Comparison of ENCODE assay signal across 35 cellular contexts in genomic region chr16:50632927-50633800, GRCh38. TPM values are rescaled to one million over a fixed set of nuclear protein-coding genes. Genes with fewer than 3 reads are reported as not detected.
"Had no signal": no experiment of that assay in that cellular context is flagged by ENCODE, and none has a peak within 500 bp of the region (broad histone marks: within the 10 kb centered on the region; RNA-seq: fewer than 3 reads in every experiment).

No MANE protein-coding gene starts in this region.

- H3K9me3 Mint-ChIP-seq: activated CD8-positive, alpha-beta T cell treated with anti-CD3 and anti-CD28 coated beads for 36 hours; activated naive CD4-positive, alpha-beta T cell treated with anti-CD3 and anti-CD28 coated beads, Interleukin-2, amount 50 U/mL, for 24 hours; activated naive CD8-positive, alpha-beta T cell treated with anti-CD3 and anti-CD28 coated beads for 36 hours; activated naive CD8-positive, alpha-beta T cell treated with anti-CD3 and anti-CD28 coated beads, Interleukin-2, amount 50 U/mL, for 24 hours; activated T-cell treated with anti-CD3 and anti-CD28 coated beads, Interleukin-2, amount 50 U/mL, for 4 hours; activated T-helper 17 cell treated with anti-CD3 and anti-CD28 coated beads, Interleukin-2, amount 50 U/mL, for 72 hours; brain had no signal

- ATAC-seq: activated CD8-positive, alpha-beta T cell treated with anti-CD3 and anti-CD28 coated beads for 36 hours; activated naive CD8-positive, alpha-beta T cell treated with anti-CD3 and anti-CD28 coated beads, Interleukin-2, amount 50 U/mL, for 24 hours; activated T-cell treated with anti-CD3 and anti-CD28 coated beads, Interleukin-2, amount 50 U/mL, for 4 hours; activated T-helper 17 cell treated with anti-CD3 and anti-CD28 coated beads, Interleukin-2, amount 50 U/mL, for 72 hours; gastroesophageal sphincter; heart right ventricle; T-helper 17 cell had no signal

- H3K27me3 Mint-ChIP-seq: activated CD8-positive, alpha-beta T cell treated with anti-CD3 and anti-CD28 coated beads for 36 hours; activated naive CD4-positive, alpha-beta T cell treated with anti-CD3 and anti-CD28 coated beads, Interleukin-2, amount 50 U/mL, for 24 hours; activated naive CD8-positive, alpha-beta T cell treated with anti-CD3 and anti-CD28 coated beads for 36 hours; activated naive CD8-positive, alpha-beta T cell treated with anti-CD3 and anti-CD28 coated beads, Interleukin-2, amount 50 U/mL, for 24 hours; activated T-helper 17 cell treated with anti-CD3 and anti-CD28 coated beads, Interleukin-2, amount 50 U/mL, for 72 hours; brain; T-helper 17 cell had no signal

- H3K4me1 ChIP-seq: adrenal gland, breast epithelium, colonic mucosa, esophagus squamous epithelium, gastroesophageal sphincter, heart right ventricle had no signal

- H3K4me1 Mint-ChIP-seq: activated naive CD8-positive, alpha-beta T cell treated with anti-CD3 and anti-CD28 coated beads for 36 hours had no signal

- H3K9me3 ChIP-seq: adrenal gland, breast epithelium, colonic mucosa, esophagus squamous epithelium, gastroesophageal sphincter, heart right ventricle had no signal

- DNase-seq: activated CD4-positive, alpha-beta T cell treated with anti-CD3 and anti-CD28 coated beads for 4 hours; activated CD4-positive, alpha-beta T cell treated with anti-CD3 and anti-CD28 coated beads, Interleukin-2, amount 50 U/mL, for 1 hour; activated CD4-positive, alpha-beta T cell treated with anti-CD3 and anti-CD28 coated beads, Interleukin-2, amount 50 U/mL, for 48 hours; activated CD4-positive, CD25-positive, alpha-beta regulatory T cell; activated CD4-positive, CD25-positive, alpha-beta regulatory T cell treated with anti-CD3 and anti-CD28 coated beads, Interleukin-2, amount 50 U/mL, for 72 hours; activated CD8-positive, alpha-beta memory T cell treated with anti-CD3 and anti-CD28 coated beads for 24 hours; activated CD8-positive, alpha-beta T cell treated with anti-CD3 and anti-CD28 coated beads for 36 hours; activated effector memory CD4-positive, alpha-beta T cell treated with Interleukin-2 at 50 U/mL for 16 hours; activated gamma-delta T cell treated with Interleukin-2 at 50 U/mL for 16 hours; activated naive CD8-positive, alpha-beta T cell treated with anti-CD3 and anti-CD28 coated beads for 36 hours; activated naive CD8-positive, alpha-beta T cell treated with anti-CD3 and anti-CD28 coated beads, Interleukin-2, amount 50 U/mL, for 24 hours; activated T-cell treated with anti-CD3 and anti-CD28 coated beads, Interleukin-2, amount 50 U/mL, for 4 hours; adrenal gland; amygdala; central memory CD4-positive, alpha-beta T cell; cerebellar nuclear complex; colonic mucosa; effector CD8-positive, alpha-beta T cell; esophagus squamous epithelium; foreskin melanocyte; heart right ventricle; T-helper 1 cell; T-helper 17 cell had no signal

- H3K36me3 Mint-ChIP-seq: activated naive CD8-positive, alpha-beta T cell treated with anti-CD3 and anti-CD28 coated beads for 36 hours; brain had no signal

- FAIRE-seq: endometrium, endothelial cell of umbilical vein had no signal

- H3K27ac ChIP-seq: adrenal gland, breast epithelium, cardiac muscle cell, colonic mucosa, epithelial cell of prostate, esophagus squamous epithelium, gastroesophageal sphincter, heart right ventricle had no signal

- H3K4me3 Mint-ChIP-seq: activated CD8-positive, alpha-beta T cell treated with anti-CD3 and anti-CD28 coated beads for 36 hours; activated naive CD4-positive, alpha-beta T cell treated with anti-CD3 and anti-CD28 coated beads, Interleukin-2, amount 50 U/mL, for 24 hours; activated naive CD8-positive, alpha-beta T cell treated with anti-CD3 and anti-CD28 coated beads for 36 hours; activated naive CD8-positive, alpha-beta T cell treated with anti-CD3 and anti-CD28 coated beads, Interleukin-2, amount 50 U/mL, for 24 hours; activated T-cell treated with anti-CD3 and anti-CD28 coated beads, Interleukin-2, amount 50 U/mL, for 4 hours; activated T-helper 17 cell treated with anti-CD3 and anti-CD28 coated beads, Interleukin-2, amount 50 U/mL, for 72 hours; brain; T-helper 17 cell had no signal

- H3K27me3 ChIP-seq: adrenal gland, breast epithelium, cardiac muscle cell, colonic mucosa, esophagus squamous epithelium, gastroesophageal sphincter, heart right ventricle had no signal

- H3K27ac Mint-ChIP-seq: activated CD8-positive, alpha-beta T cell treated with anti-CD3 and anti-CD28 coated beads for 36 hours; activated naive CD4-positive, alpha-beta T cell treated with anti-CD3 and anti-CD28 coated beads, Interleukin-2, amount 50 U/mL, for 24 hours; activated naive CD8-positive, alpha-beta T cell treated with anti-CD3 and anti-CD28 coated beads for 36 hours; activated naive CD8-positive, alpha-beta T cell treated with anti-CD3 and anti-CD28 coated beads, Interleukin-2, amount 50 U/mL, for 24 hours; T-helper 17 cell had no signal

- H3K4me3 ChIP-seq: adrenal gland, breast epithelium, cardiac muscle cell, colonic mucosa, esophagus squamous epithelium, gastroesophageal sphincter, heart right ventricle had no signal

- H3K36me3 ChIP-seq: adrenal gland, breast epithelium, cardiac muscle cell, colonic mucosa, heart right ventricle had no signal

RNA-seq across cellular contexts. Expression of gene SNX20, which starts 47.9 kb away (rescaled TPM):
- total RNA-seq: cardiac muscle cell, endothelial cell of umbilical vein, fibroblast of lung, fibroblast of villous mesenchyme, glomerular endothelial cell had no signal
- polyA plus RNA-seq: cardiac muscle cell, endothelial cell of umbilical vein, fibroblast of lung had no signal
